Comparison of ENCODE assay signal across 3 cellular contexts in genomic region chr19:48330012-48330681, GRCh38.
TF ChIP-seq lines count a peak whose summit lies in the region.

No MANE protein-coding gene starts in this region.

TF ChIP-seq in liver, 16 proteins besides CTCF, POLR2A, EP300 and RAD21:
- peak; percentile 27 for TF ChIP-seq FOXA2 (IDR thresholded peaks at IDR 0.05)
- no peak for TF ChIP-seq TAF1 (conservative IDR thresholded peaks at IDR 0.05)
- TF ChIP-seq HNF4G (IDR thresholded peaks at IDR 0.05) = no peak
- TF ChIP-seq RXRA (IDR thresholded peaks at IDR 0.05) = peak in 1 of 2 donors; percentile 18
- peak; percentile 62 for TF ChIP-seq YY1 (IDR thresholded peaks at IDR 0.05)
- TF ChIP-seq JUND (IDR thresholded peaks at IDR 0.05) = no peak
- no peak for TF ChIP-seq ZBTB33 (IDR thresholded peaks at IDR 0.05)
- TF ChIP-seq REST (IDR thresholded peaks at IDR 0.05) = peak; percentile 18
- TF ChIP-seq FOXA1 (IDR thresholded peaks at IDR 0.05) = peak; percentile 35
- peak in 1 of 2 donors; percentile 36 for TF ChIP-seq HNF4A (conservative IDR thresholded peaks at IDR 0.05)
- TF ChIP-seq MAX (IDR thresholded peaks at IDR 0.05) = peak; percentile 38
- peak in 1 of 2 donors; percentile 52 for TF ChIP-seq GABPA (IDR thresholded peaks at IDR 0.05 in 1 of 2, conservative IDR thresholded peaks at IDR 0.05 in 1 of 2)
- no peak for TF ChIP-seq ATF3 (IDR thresholded peaks at IDR 0.05)
- TF ChIP-seq SP1 (IDR thresholded peaks at IDR 0.05) = peak; percentile 29
- no peak for TF ChIP-seq EGR1 (IDR thresholded peaks at IDR 0.05; ENCODE audit: low read depth in 2 of 2)
- TF ChIP-seq NR2F2 (IDR thresholded peaks at IDR 0.05) = no peak

TF ChIP-seq in HepG2, 621 proteins besides CTCF, POLR2A, EP300 and RAD21:
- no peak for TF ChIP-seq FOXK1 (CRISPR knock-in tag; IDR thresholded peaks at IDR 0.05; ENCODE audit: borderline replicate concordance, low read depth)
- no peak for TF ChIP-seq GFI1 (CRISPR knock-in tag; IDR thresholded peaks at IDR 0.05; ENCODE audit: borderline replicate concordance)
- no peak for TF ChIP-seq HIVEP1 (CRISPR knock-in tag; IDR thresholded peaks at IDR 0.05)
- no peak for TF ChIP-seq CENPBD1 (CRISPR knock-in tag; IDR thresholded peaks at IDR 0.05; ENCODE audit: borderline replicate concordance, low read depth)
- no peak for TF ChIP-seq BRCA1 (CRISPR knock-in tag; IDR thresholded peaks at IDR 0.05)
- no peak for TF ChIP-seq BCL3 (CRISPR knock-in tag; IDR thresholded peaks at IDR 0.05)
- TF ChIP-seq ZNF383 (CRISPR knock-in tag; IDR thresholded peaks at IDR 0.05; ENCODE audit: borderline replicate concordance) = no peak
- TF ChIP-seq ZNF326 (CRISPR knock-in tag; IDR thresholded peaks at IDR 0.05; ENCODE audit: borderline replicate concordance) = no peak
- TF ChIP-seq PAX8 (CRISPR knock-in tag; IDR thresholded peaks at IDR 0.05; ENCODE audit: borderline replicate concordance) = no peak
- no peak for TF ChIP-seq ZNF616 (CRISPR knock-in tag; IDR thresholded peaks at IDR 0.05; ENCODE audit: low read depth)
- TF ChIP-seq ZNF230 (CRISPR knock-in tag; IDR thresholded peaks at IDR 0.05) = no peak
- no peak for TF ChIP-seq PLRG1 (conservative IDR thresholded peaks at IDR 0.05)
- no peak for TF ChIP-seq MIER2 (CRISPR knock-in tag; IDR thresholded peaks at IDR 0.05)
- no peak for TF ChIP-seq ZNF703 (CRISPR knock-in tag; IDR thresholded peaks at IDR 0.05; ENCODE audit: borderline replicate concordance)
- TF ChIP-seq ZNF142 (CRISPR knock-in tag; IDR thresholded peaks at IDR 0.05) = no peak
- no peak for TF ChIP-seq ZNF772 (CRISPR knock-in tag; IDR thresholded peaks at IDR 0.05)
- TF ChIP-seq ZNF136 (CRISPR knock-in tag; IDR thresholded peaks at IDR 0.05; ENCODE audit: low read depth) = no peak

TF ChIP-seq in GM12878, 131 proteins besides CTCF, POLR2A, EP300 and RAD21 (continues in another document):
- peak; percentile 34 for TF ChIP-seq PBX3 (IDR thresholded peaks at IDR 0.05; ENCODE audit: insufficient replicate concordance, low read depth, low read length)
- TF ChIP-seq BCLAF1 (IDR thresholded peaks at IDR 0.05) = no peak
- no peak for TF ChIP-seq POLR2AphosphoS2 (IDR thresholded peaks at IDR 0.05; ENCODE audit: low read depth, low read length)
- no peak for TF ChIP-seq SMAD5 (IDR thresholded peaks at IDR 0.05; ENCODE audit: low read depth)
- no peak for TF ChIP-seq E2F4 (IDR thresholded peaks at IDR 0.05; ENCODE audit: low read depth, low read length)
- peak in 1 of 2 experiments; percentile 15; a peak in 2 of 4 replicates for TF ChIP-seq IKZF2 (IDR thresholded peaks at IDR 0.05)
- TF ChIP-seq ATF3 (IDR thresholded peaks at IDR 0.05; ENCODE audit: borderline replicate concordance, extremely low read depth, low read depth, low read length) = peak; percentile 65; the same call in 1 of the 2 replicates
- TF ChIP-seq IRF5 (IDR thresholded peaks at IDR 0.05; ENCODE audit: borderline replicate concordance) = no peak
- 0 out of 2 replicates have a peak, but pooled peaks have one; percentile 28 for TF ChIP-seq PKNOX1 (IDR thresholded peaks at IDR 0.05)
- TF ChIP-seq BHLHE40 (IDR thresholded peaks at IDR 0.05; ENCODE audit: borderline replicate concordance in 1 of 2, low read depth in 2 of 2, low read length in 1 of 2) = peak; percentile 16 to 53; a peak in 1 of 4 replicates
- TF ChIP-seq BCL3 (IDR thresholded peaks at IDR 0.05; ENCODE audit: borderline replicate concordance, insufficient read depth, low read depth, low read length, poor library complexity, severe bottlenecking) = no peak
- TF ChIP-seq MYB (IDR thresholded peaks at IDR 0.05; ENCODE audit: borderline replicate concordance, low read depth, low read length) = no peak
- 0 out of 2 replicates have a peak, but pooled peaks have one; percentile 22 for TF ChIP-seq RFX5 (IDR thresholded peaks at IDR 0.05; ENCODE audit: low read depth, low read length)
- peak; percentile 84 for TF ChIP-seq PAX5 (IDR thresholded peaks at IDR 0.05; ENCODE audit: borderline replicate concordance, low read depth, low read length)
- 0 out of 2 replicates have a peak, but pooled peaks have one; percentile 57 for TF ChIP-seq HSF1 (IDR thresholded peaks at IDR 0.05; ENCODE audit: low read depth, low read length)
- TF ChIP-seq BACH1 (IDR thresholded peaks at IDR 0.05; ENCODE audit: borderline replicate concordance) = peak; percentile 80
- peak; percentile 93 for TF ChIP-seq CREB1 (IDR thresholded peaks at IDR 0.05; ENCODE audit: low read depth)
- TF ChIP-seq ZZZ3 (IDR thresholded peaks at IDR 0.05; ENCODE audit: control insufficient read depth, insufficient read length, low read depth) = no peak
- TF ChIP-seq CUX1 (IDR thresholded peaks at IDR 0.05; ENCODE audit: insufficient replicate concordance, low read depth, low read length) = no peak
- TF ChIP-seq NKRF (conservative IDR thresholded peaks at IDR 0.05) = no peak
- TF ChIP-seq NR2F1 (conservative IDR thresholded peaks at IDR 0.05) = peak; percentile 64
- no peak for TF ChIP-seq FOXM1 (IDR thresholded peaks at IDR 0.05; ENCODE audit: low read depth, low read length)
- TF ChIP-seq ZSCAN29 (IDR thresholded peaks at IDR 0.05) = no peak
- peak; percentile 98 for TF ChIP-seq IKZF1 (conservative IDR thresholded peaks at IDR 0.05)
- TF ChIP-seq SUZ12 (IDR thresholded peaks at IDR 0.05; ENCODE audit: unreplicated experiment) = no peak
